ENCODE assay signal across 1 cellular context in genomic region chr10:129039406-129040345, GRCh38.
TF ChIP-seq lines count a peak whose summit lies in the region.

No MANE protein-coding gene starts in this region.

TF ChIP-seq in HEK293, 187 proteins besides CTCF, POLR2A, EP300 and RAD21:
- TF ChIP-seq ZNF362 (tag by site-specific recombination; IDR thresholded peaks at IDR 0.05), result peak; percentile 40; the same call in 1 of the 2 replicates
- no peak for TF ChIP-seq ZNF2 (tag by site-specific recombination; IDR thresholded peaks at IDR 0.05)
- TF ChIP-seq ZNF518A (tag by site-specific recombination; conservative IDR thresholded peaks at IDR 0.05; ENCODE audit: low read depth), result no peak
